Comparison of ENCODE assay signal across 2 cellular contexts in genomic region chr11:67048515-67048914, GRCh38.
TF ChIP-seq lines count a peak whose summit lies in the region.

No MANE protein-coding gene starts in this region.

TF ChIP-seq in IMR-90, 13 proteins besides CTCF, POLR2A, EP300 and RAD21 (continued from another document):
- TF ChIP-seq ELK1 (IDR thresholded peaks at IDR 0.05; ENCODE audit: borderline replicate concordance, low read depth, low read length): no peak
- no peak for TF ChIP-seq CEBPB (IDR thresholded peaks at IDR 0.05; ENCODE audit: low read depth, low read length)
- TF ChIP-seq NFE2L2 (IDR thresholded peaks at IDR 0.05; ENCODE audit: low read depth, low read length): no peak
- no peak for TF ChIP-seq MAFK (IDR thresholded peaks at IDR 0.05; ENCODE audit: low read depth, low read length)
- TF ChIP-seq RCOR1 (IDR thresholded peaks at IDR 0.05; ENCODE audit: insufficient replicate concordance, low read length): no peak
- TF ChIP-seq USF2 (IDR thresholded peaks at IDR 0.05; ENCODE audit: low read depth, low read length): no peak
- no peak for TF ChIP-seq MXI1 (IDR thresholded peaks at IDR 0.05; ENCODE audit: borderline replicate concordance, low read depth, low read length)
- TF ChIP-seq BHLHE40 (IDR thresholded peaks at IDR 0.05; ENCODE audit: low read depth, low read length): no peak
- no peak for TF ChIP-seq MAZ (IDR thresholded peaks at IDR 0.05; ENCODE audit: borderline replicate concordance, low read depth, low read length)
- no peak for TF ChIP-seq RFX5 (IDR thresholded peaks at IDR 0.05; ENCODE audit: low read depth, low read length)

TF ChIP-seq in SK-N-SH treated with all-trans-retinoic acid at 6 μM for 48 hours, 23 proteins besides CTCF, POLR2A, EP300 and RAD21:
- TF ChIP-seq TSHZ2 (CRISPR knock-in tag; IDR thresholded peaks at IDR 0.05) (no peak), ZC3H10 (CRISPR knock-in tag; IDR thresholded peaks at IDR 0.05) (no peak), PPARA (CRISPR knock-in tag; IDR thresholded peaks at IDR 0.05; ENCODE audit: borderline replicate concordance) (no peak), ZNF8 (CRISPR knock-in tag; IDR thresholded peaks at IDR 0.05) (no peak), OSR1 (CRISPR knock-in tag; IDR thresholded peaks at IDR 0.05) (no peak), ZFP3 (CRISPR knock-in tag; IDR thresholded peaks at IDR 0.05) (no peak), ISL1 (CRISPR knock-in tag; IDR thresholded peaks at IDR 0.05) (no peak), GLIS3 (CRISPR knock-in tag; IDR thresholded peaks at IDR 0.05) (no peak), CREB5 (CRISPR knock-in tag; IDR thresholded peaks at IDR 0.05; ENCODE audit: low read depth) (no peak), TCF4 (CRISPR knock-in tag; IDR thresholded peaks at IDR 0.05; ENCODE audit: borderline replicate concordance) (no peak), PATZ1 (CRISPR knock-in tag; IDR thresholded peaks at IDR 0.05; ENCODE audit: borderline replicate concordance) (no peak), BACH2 (CRISPR knock-in tag; IDR thresholded peaks at IDR 0.05; ENCODE audit: borderline replicate concordance) (no peak), ARNTL (CRISPR knock-in tag; IDR thresholded peaks at IDR 0.05; ENCODE audit: borderline replicate concordance, low read depth) (no peak), RARB (CRISPR knock-in tag; IDR thresholded peaks at IDR 0.05) (no peak), CSDC2 (CRISPR knock-in tag; IDR thresholded peaks at IDR 0.05) (no peak), ESRRG (CRISPR knock-in tag; IDR thresholded peaks at IDR 0.05) (no peak), ZFP30 (CRISPR knock-in tag; IDR thresholded peaks at IDR 0.05) (no peak), ZNF70 (CRISPR knock-in tag; IDR thresholded peaks at IDR 0.05) (no peak)
